ENCODE assay signal across 8 cellular contexts in the genomic region with DNA sequence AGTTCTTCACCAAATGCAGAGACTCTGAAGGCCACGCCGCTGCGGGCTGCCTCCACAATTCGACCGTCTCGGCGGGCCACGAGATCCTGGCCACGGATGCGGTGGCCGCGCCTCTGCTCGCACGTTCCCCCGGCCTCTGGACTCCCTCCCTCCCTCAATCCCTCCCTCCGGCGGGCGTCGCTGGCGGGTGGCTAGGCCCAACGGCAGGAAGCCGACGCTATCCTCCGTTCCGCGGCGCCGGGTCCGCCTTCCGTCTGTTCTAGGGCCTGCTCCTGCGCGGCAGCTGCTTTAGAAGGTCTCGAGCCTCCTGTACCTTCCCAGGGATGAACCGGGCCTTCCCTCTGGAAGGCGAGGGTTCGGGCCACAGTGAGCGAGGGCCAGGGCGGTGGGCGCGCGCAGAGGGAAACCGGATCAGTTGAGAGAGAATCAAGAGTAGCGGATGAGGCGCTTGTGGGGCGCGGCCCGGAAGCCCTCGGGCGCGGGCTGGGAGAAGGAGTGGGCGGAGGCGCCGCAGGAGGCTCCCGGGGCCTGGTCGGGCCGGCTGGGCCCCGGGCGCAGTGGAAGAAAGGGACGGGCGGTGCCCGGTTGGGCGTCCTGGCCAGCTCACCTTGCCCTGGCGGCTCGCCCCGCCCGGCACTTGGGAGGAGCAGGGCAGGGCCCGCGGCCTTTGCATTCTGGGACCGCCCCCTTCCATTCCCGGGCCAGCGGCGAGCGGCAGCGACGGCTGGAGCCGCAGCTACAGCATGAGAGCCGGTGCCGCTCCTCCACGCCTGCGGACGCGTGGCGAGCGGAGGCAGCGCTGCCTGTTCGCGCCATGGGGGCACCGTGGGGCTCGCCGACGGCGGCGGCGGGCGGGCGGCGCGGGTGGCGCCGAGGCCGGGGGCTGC. TPM values are rescaled to one million over a fixed set of nuclear protein-coding genes. Genes with fewer than 3 reads are reported as not detected.
DNase-seq lines count a peak whose midpoint lies in the region; ATAC-seq and TF ChIP-seq lines count a peak whose summit lies in the region.

A gene with protein sequence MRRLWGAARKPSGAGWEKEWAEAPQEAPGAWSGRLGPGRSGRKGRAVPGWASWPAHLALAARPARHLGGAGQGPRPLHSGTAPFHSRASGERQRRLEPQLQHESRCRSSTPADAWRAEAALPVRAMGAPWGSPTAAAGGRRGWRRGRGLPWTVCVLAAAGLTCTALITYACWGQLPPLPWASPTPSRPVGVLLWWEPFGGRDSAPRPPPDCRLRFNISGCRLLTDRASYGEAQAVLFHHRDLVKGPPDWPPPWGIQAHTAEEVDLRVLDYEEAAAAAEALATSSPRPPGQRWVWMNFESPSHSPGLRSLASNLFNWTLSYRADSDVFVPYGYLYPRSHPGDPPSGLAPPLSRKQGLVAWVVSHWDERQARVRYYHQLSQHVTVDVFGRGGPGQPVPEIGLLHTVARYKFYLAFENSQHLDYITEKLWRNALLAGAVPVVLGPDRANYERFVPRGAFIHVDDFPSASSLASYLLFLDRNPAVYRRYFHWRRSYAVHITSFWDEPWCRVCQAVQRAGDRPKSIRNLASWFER (plus strand): TSS at position 227 of the 887 bp plus-strand sequence. CDS start 213 bp downstream, at position 440.

- H3K9me3 ChIP-seq in BE2C, result no peaks in the 10 kb centered on the region
- no peaks in the 10 kb centered on the region for H3K9me3 ChIP-seq in duodenal mucosa (ENCODE audit: control insufficient read depth in 1 of 2, low read length in 2 of 2)
- no peaks in the 10 kb centered on the region for H3K9me3 ChIP-seq in lung (ENCODE audit: control insufficient read depth in 2 of 2, insufficient read depth in 1 of 2, low read length in 1 of 2)

- H3K36me3 ChIP-seq in BE2C, result no peaks in the 10 kb centered on the region
- peaks cover 0 to 4% of the 10 kb centered on the region in 2 donors for H3K36me3 ChIP-seq in duodenal mucosa (ENCODE audit: control insufficient read depth in 1 of 2, insufficient read depth in 2 of 2, low read length in 2 of 2)
- peaks cover 0 to 2% of the 10 kb centered on the region in 2 donors for H3K36me3 ChIP-seq in lung (ENCODE audit: control insufficient read depth in 2 of 2, insufficient read depth in 2 of 2, low read length in 2 of 2)

- H3K27me3 ChIP-seq in BE2C, result no peaks in the 10 kb centered on the region
- H3K27me3 ChIP-seq in duodenal mucosa (ENCODE audit: control insufficient read depth in 1 of 2, insufficient read depth in 2 of 2, low read length in 2 of 2), result no peaks in the 10 kb centered on the region
- H3K27me3 ChIP-seq in lung (ENCODE audit: control insufficient read depth, insufficient read depth), result no peaks in the 10 kb centered on the region

- peak within 1 kb of the TSS; percentile 98 for H3K27ac ChIP-seq in duodenal mucosa (ENCODE audit: low read depth, low read length)
- H3K27ac ChIP-seq in lung (ENCODE audit: low read depth in 1 of 2, low read length in 1 of 2), result peak within 1 kb of the TSS; percentile 83 to 97

- no peak for TF ChIP-seq CTCF in BE2C (IDR thresholded peaks at IDR 0.05; ENCODE audit: low read depth, low read length)
- no peak for TF ChIP-seq CTCF in lung (IDR thresholded peaks at IDR 0.05; ENCODE audit: control extremely low read depth, extremely low read depth)

- 1% methylated on average over 84 to 101 of the region's 101 CpGs for WGBS in lung, 2 donors

- H3K4me3 ChIP-seq in BE2C (ENCODE audit: low read depth, low read length) (peak within 1 kb of the TSS; percentile 73), duodenal mucosa (ENCODE audit: low read depth in 1 of 2, low read length in 2 of 2) (peak within 1 kb of the TSS; percentile 71), lung (peak within 1 kb of the TSS; percentile 69)

- CTCF ChIA-PET in activated CD4-positive, alpha-beta memory T cell treated with anti-CD3 and anti-CD28 coated beads, Interleukin-2, amount 10 ng/mL, durations not matched to agents 7 days and 5 days (lab: Charles Lee), result interaction anchor here (0.7 kb wide), 1 partner anchor 19 kb away, joined by 3 read pairs; no protein-coding TSS in a partner anchor

- peaks cover 19% of the 10 kb centered on the region for H3K36me3 Mint-ChIP-seq in activated CD4-positive, alpha-beta memory T cell treated with anti-CD3 and anti-CD28 coated beads, Interleukin-2, amount 10 ng/mL, durations not matched to agents 7 days and 5 days (ENCODE audit: low read depth)

- no peaks in the 10 kb centered on the region for H3K4me1 ChIP-seq in BE2C
- H3K4me1 ChIP-seq in duodenal mucosa (ENCODE audit: control insufficient read depth in 1 of 2, insufficient read depth in 2 of 2, low read length in 2 of 2), result peaks cover 20 to 35% of the 10 kb centered on the region in 2 donors
- H3K4me1 ChIP-seq in lung (ENCODE audit: control insufficient read depth in 2 of 2, insufficient read depth in 2 of 2, low read length in 2 of 2), result peaks cover 2 to 14% of the 10 kb centered on the region in 2 donors

- peak within 1 kb of the TSS; percentile 99 for H3K4me3 Mint-ChIP-seq in activated CD4-positive, alpha-beta memory T cell treated with anti-CD3 and anti-CD28 coated beads, Interleukin-2, amount 10 ng/mL, durations not matched to agents 7 days and 5 days

- H3K27me3 Mint-ChIP-seq in activated CD4-positive, alpha-beta memory T cell treated with anti-CD3 and anti-CD28 coated beads, Interleukin-2, amount 10 ng/mL, durations not matched to agents 7 days and 5 days, result no peaks in the 10 kb centered on the region

- H3K9me3 Mint-ChIP-seq in activated CD4-positive, alpha-beta memory T cell treated with anti-CD3 and anti-CD28 coated beads, Interleukin-2, amount 10 ng/mL, durations not matched to agents 7 days and 5 days, result no peaks in the 10 kb centered on the region

- DNase-seq in BE2C, result peak; percentile 85
- peak; percentile 30 for DNase-seq in NCI-H524 treated with DMSO at 0.1 percent for 48 hours (lab: John Stamatoyannopoulos, UW)
- DNase-seq in activated CD4-positive, alpha-beta memory T cell treated with anti-CD3 and anti-CD28 coated beads, Interleukin-2, amount 10 ng/mL, durations not matched to agents 7 days and 5 days, result peak; percentile 77
- DNase-seq in lung (ENCODE audit: low spot score), result peak; percentile 92
- peak; percentile 52 to 64 (median 55) for DNase-seq in stimulated activated CD4-positive, alpha-beta T cell treated with anti-CD3 and anti-CD28 coated beads, TNF-alpha, amount 100 ng/mL, for 48 hours (ENCODE audit: low read depth in 3 of 3)

- H3K27ac Mint-ChIP-seq in activated CD4-positive, alpha-beta memory T cell treated with anti-CD3 and anti-CD28 coated beads, Interleukin-2, amount 10 ng/mL, durations not matched to agents 7 days and 5 days, result peak within 1 kb of the TSS; percentile 99

- POLR2A ChIA-PET in activated CD4-positive, alpha-beta memory T cell treated with anti-CD3 and anti-CD28 coated beads, Interleukin-2, amount 10 ng/mL, durations not matched to agents 7 days and 5 days (lab: Charles Lee), result interaction anchor here (0.6 to 1.1 kb wide), 9 partner anchors 30 to 802 kb away, joined by 3 to 8 read pairs (median 4); a partner anchor contains a TSS

- ATAC-seq in GM19023 (IDR thresholded peaks at IDR 0.05; ENCODE audit: unreplicated experiment), result peak; percentile 81
- peak; percentile 90 for ATAC-seq in HG03196 (IDR thresholded peaks at IDR 0.05; ENCODE audit: unreplicated experiment)
- peak; percentile 92 for ATAC-seq in lung (ENCODE audit: insufficient read depth, low FRiP score)

- peak within 1 kb of the TSS; percentile 69 to 84 for H3K9ac ChIP-seq in duodenal mucosa (ENCODE audit: low read depth in 1 of 2, low read length in 2 of 2)

- H3K4me1 Mint-ChIP-seq in activated CD4-positive, alpha-beta memory T cell treated with anti-CD3 and anti-CD28 coated beads, Interleukin-2, amount 10 ng/mL, durations not matched to agents 7 days and 5 days, result peaks cover 44% of the 10 kb centered on the region

RNA-seq across cellular contexts. Expression of the gene that starts here (rescaled TPM):
- polyA plus RNA-seq in BE2C (2012; ENCODE audit: insufficient read depth, insufficient read length, low read depth), result 1.5 TPM
- 1 to 10 TPM; 6.1 to 6.2 TPM for total RNA-seq in activated CD4-positive, alpha-beta memory T cell treated with anti-CD3 and anti-CD28 coated beads, Interleukin-2, amount 10 ng/mL, durations not matched to agents 7 days and 5 days
- total RNA-seq in lung, result 1 to 10 TPM; 7.5 to 9.7 TPM
- polyA plus RNA-seq in lung, result 1 to 10 TPM; 1.0 to 6.9 TPM

Comparison
In these comparisons a context has a peak if more than half of its experiments do, and no peak if none do; other contexts are left out.
1. Peak in every context shown above with its lines: DNase-seq, ATAC-seq, H3K4me3 ChIP-seq and H3K27ac ChIP-seq.
2. DNase-seq: peak in every context shown above with its lines; median percentile 92 in lung; 85 in BE2C; 77 in activated CD4-positive, alpha-beta memory T cell treated with anti-CD3 and anti-CD28 coated beads, Interleukin-2, amount 10 ng/mL, durations not matched to agents 7 days and 5 days; 55 in stimulated activated CD4-positive, alpha-beta T cell treated with anti-CD3 and anti-CD28 coated beads, TNF-alpha, amount 100 ng/mL, for 48 hours; 30 in NCI-H524 treated with DMSO at 0.1 percent for 48 hours.